1 cellular context compared by ENCODE assay signal in the genomic region with DNA sequence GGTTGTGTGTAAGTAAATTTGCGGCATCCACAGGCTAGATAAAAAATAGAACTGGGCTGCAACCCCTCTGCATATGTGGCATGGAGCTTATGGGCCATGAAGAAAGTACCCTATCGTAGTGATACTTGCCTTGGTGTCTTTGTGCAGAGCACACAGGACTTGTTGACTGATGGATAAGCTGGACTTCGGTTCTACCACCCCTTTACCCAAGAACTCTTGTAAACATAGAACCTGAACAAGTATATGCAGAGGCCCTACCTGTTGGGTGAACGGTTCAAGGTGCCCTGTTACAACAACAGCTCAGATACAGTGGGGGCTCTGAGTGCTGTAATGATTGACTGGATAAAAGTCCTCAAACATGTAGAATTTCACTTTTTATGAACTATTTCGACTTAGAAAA.
TF ChIP-seq lines count a peak whose summit lies in the region.

No MANE protein-coding gene starts in this region.

TF ChIP-seq in HepG2, 621 proteins besides CTCF, POLR2A, EP300 and RAD21 (continued from another document and continues in another):
- TF ChIP-seq MAF1 (CRISPR knock-in tag; IDR thresholded peaks at IDR 0.05; ENCODE audit: borderline replicate concordance), result no peak
- TF ChIP-seq ZZZ3 (CRISPR knock-in tag; IDR thresholded peaks at IDR 0.05; ENCODE audit: borderline replicate concordance), result no peak
- no peak for TF ChIP-seq ZSCAN30 (CRISPR knock-in tag; IDR thresholded peaks at IDR 0.05)
- no peak for TF ChIP-seq SSRP1 (CRISPR knock-in tag; IDR thresholded peaks at IDR 0.05)
- TF ChIP-seq, protein P1, sequence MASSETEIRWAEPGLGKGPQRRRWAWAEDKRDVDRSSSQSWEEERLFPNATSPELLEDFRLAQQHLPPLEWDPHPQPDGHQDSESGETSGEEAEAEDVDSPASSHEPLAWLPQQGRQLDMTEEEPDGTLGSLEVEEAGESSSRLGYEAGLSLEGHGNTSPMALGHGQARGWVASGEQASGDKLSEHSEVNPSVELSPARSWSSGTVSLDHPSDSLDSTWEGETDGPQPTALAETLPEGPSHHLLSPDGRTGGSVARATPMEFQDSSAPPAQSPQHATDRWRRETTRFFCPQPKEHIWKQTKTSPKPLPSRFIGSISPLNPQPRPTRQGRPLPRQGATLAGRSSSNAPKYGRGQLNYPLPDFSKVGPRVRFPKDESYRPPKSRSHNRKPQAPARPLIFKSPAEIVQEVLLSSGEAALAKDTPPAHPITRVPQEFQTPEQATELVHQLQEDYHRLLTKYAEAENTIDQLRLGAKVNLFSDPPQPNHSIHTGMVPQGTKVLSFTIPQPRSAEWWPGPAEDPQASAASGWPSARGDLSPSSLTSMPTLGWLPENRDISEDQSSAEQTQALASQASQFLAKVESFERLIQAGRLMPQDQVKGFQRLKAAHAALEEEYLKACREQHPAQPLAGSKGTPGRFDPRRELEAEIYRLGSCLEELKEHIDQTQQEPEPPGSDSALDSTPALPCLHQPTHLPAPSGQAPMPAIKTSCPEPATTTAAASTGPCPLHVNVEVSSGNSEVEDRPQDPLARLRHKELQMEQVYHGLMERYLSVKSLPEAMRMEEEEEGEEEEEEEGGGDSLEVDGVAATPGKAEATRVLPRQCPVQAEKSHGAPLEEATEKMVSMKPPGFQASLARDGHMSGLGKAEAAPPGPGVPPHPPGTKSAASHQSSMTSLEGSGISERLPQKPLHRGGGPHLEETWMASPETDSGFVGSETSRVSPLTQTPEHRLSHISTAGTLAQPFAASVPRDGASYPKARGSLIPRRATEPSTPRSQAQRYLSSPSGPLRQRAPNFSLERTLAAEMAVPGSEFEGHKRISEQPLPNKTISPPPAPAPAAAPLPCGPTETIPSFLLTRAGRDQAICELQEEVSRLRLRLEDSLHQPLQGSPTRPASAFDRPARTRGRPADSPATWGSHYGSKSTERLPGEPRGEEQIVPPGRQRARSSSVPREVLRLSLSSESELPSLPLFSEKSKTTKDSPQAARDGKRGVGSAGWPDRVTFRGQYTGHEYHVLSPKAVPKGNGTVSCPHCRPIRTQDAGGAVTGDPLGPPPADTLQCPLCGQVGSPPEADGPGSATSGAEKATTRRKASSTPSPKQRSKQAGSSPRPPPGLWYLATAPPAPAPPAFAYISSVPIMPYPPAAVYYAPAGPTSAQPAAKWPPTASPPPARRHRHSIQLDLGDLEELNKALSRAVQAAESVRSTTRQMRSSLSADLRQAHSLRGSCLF (CRISPR knock-in tag; IDR thresholded peaks at IDR 0.05; ENCODE audit: borderline replicate concordance), result no peak
- TF ChIP-seq, protein P2, sequence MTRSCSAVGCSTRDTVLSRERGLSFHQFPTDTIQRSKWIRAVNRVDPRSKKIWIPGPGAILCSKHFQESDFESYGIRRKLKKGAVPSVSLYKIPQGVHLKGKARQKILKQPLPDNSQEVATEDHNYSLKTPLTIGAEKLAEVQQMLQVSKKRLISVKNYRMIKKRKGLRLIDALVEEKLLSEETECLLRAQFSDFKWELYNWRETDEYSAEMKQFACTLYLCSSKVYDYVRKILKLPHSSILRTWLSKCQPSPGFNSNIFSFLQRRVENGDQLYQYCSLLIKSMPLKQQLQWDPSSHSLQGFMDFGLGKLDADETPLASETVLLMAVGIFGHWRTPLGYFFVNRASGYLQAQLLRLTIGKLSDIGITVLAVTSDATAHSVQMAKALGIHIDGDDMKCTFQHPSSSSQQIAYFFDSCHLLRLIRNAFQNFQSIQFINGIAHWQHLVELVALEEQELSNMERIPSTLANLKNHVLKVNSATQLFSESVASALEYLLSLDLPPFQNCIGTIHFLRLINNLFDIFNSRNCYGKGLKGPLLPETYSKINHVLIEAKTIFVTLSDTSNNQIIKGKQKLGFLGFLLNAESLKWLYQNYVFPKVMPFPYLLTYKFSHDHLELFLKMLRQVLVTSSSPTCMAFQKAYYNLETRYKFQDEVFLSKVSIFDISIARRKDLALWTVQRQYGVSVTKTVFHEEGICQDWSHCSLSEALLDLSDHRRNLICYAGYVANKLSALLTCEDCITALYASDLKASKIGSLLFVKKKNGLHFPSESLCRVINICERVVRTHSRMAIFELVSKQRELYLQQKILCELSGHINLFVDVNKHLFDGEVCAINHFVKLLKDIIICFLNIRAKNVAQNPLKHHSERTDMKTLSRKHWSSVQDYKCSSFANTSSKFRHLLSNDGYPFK (CRISPR knock-in tag; IDR thresholded peaks at IDR 0.05; ENCODE audit: borderline replicate concordance), result no peak
- no peak for TF ChIP-seq IKZF1 (IDR thresholded peaks at IDR 0.05)
- TF ChIP-seq, protein P3, sequence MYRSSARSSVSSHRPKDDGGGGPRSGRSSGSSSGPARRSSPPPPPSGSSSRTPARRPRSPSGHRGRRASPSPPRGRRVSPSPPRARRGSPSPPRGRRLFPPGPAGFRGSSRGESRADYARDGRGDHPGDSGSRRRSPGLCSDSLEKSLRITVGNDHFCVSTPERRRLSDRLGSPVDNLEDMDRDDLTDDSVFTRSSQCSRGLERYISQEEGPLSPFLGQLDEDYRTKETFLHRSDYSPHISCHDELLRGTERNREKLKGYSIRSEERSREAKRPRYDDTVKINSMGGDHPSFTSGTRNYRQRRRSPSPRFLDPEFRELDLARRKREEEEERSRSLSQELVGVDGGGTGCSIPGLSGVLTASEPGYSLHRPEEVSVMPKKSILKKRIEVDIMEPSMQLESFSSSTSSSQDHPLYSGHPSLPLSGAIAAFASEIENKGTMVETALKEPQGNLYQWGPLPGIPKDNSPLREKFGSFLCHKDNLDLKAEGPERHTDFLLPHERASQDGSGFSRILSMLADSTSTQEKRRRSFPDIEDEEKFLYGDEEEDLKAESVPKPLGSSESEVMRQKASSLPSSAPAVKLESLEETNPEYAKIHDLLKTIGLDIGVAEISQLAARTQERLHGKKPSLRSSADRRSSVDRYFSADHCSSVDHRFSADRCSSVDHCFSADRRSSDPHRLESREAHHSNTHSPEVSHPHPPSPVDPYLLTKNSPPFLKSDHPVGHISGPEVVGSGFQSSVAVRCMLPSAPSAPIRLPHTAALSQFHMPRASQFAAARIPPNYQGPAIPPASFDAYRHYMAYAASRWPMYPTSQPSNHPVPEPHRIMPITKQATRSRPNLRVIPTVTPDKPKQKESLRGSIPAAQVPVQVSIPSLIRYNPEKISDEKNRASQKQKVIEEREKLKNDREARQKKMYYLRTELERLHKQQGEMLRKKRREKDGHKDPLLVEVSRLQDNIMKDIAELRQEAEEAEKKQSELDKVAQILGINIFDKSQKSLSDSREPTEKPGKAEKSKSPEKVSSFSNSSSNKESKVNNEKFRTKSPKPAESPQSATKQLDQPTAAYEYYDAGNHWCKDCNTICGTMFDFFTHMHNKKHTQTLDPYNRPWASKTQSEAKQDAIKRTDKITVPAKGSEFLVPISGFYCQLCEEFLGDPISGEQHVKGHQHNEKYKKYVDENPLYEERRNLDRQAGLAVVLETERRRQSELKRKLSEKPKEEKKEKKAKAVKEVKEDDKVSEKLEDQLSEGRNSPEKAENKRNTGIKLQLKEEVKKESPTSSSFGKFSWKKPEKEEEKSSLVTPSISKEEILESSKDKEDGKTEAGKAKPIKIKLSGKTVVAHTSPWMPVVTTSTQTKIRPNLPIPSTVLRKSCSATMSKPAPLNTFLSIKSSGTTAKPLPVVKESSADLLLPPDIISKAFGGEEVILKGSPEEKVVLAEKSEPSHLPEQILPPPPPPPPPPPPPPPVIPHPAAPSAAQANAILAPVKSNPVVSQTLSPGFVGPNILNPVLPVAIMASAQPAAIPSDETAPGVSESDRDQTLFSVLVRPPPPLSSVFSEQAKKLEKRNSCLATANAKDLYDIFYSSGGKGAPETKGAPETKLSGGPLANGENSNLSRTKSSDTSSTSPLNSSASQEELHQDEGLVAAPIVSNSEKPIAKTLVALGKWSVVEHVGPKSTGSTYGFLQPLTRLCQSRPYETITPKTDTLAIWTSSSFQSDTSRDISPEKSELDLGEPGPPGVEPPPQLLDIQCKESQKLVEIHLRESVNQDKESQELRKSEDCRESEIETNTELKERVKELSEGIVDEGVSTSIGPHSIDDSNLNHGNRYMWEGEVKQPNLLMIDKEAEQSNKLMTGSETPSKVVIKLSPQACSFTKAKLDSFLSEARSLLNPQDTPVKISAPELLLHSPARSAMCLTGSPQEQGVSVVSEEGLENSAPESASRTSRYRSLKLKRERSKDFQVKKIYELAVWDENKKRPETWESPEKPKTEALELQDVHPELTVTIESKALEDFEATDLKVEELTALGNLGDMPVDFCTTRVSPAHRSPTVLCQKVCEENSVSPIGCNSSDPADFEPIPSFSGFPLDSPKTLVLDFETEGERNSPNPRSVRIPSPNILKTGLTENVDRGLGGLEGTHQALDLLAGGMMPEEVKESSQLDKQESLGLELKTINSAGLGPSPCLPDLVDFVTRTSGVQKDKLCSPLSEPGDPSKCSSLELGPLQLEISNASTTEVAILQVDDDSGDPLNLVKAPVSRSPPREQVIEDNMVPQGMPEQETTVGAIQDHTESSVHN (CRISPR knock-in tag; IDR thresholded peaks at IDR 0.05), result no peak
- TF ChIP-seq, protein P4, sequence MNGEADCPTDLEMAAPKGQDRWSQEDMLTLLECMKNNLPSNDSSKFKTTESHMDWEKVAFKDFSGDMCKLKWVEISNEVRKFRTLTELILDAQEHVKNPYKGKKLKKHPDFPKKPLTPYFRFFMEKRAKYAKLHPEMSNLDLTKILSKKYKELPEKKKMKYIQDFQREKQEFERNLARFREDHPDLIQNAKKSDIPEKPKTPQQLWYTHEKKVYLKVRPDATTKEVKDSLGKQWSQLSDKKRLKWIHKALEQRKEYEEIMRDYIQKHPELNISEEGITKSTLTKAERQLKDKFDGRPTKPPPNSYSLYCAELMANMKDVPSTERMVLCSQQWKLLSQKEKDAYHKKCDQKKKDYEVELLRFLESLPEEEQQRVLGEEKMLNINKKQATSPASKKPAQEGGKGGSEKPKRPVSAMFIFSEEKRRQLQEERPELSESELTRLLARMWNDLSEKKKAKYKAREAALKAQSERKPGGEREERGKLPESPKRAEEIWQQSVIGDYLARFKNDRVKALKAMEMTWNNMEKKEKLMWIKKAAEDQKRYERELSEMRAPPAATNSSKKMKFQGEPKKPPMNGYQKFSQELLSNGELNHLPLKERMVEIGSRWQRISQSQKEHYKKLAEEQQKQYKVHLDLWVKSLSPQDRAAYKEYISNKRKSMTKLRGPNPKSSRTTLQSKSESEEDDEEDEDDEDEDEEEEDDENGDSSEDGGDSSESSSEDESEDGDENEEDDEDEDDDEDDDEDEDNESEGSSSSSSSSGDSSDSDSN (CRISPR knock-in tag; IDR thresholded peaks at IDR 0.05), result no peak
- no peak for TF ChIP-seq SP2 (CRISPR knock-in tag; IDR thresholded peaks at IDR 0.05)
- TF ChIP-seq ZNF569 (CRISPR knock-in tag; IDR thresholded peaks at IDR 0.05; ENCODE audit: borderline replicate concordance), result no peak
- TF ChIP-seq ZNF296 (CRISPR knock-in tag; conservative IDR thresholded peaks at IDR 0.05), result no peak
- TF ChIP-seq, protein P5, sequence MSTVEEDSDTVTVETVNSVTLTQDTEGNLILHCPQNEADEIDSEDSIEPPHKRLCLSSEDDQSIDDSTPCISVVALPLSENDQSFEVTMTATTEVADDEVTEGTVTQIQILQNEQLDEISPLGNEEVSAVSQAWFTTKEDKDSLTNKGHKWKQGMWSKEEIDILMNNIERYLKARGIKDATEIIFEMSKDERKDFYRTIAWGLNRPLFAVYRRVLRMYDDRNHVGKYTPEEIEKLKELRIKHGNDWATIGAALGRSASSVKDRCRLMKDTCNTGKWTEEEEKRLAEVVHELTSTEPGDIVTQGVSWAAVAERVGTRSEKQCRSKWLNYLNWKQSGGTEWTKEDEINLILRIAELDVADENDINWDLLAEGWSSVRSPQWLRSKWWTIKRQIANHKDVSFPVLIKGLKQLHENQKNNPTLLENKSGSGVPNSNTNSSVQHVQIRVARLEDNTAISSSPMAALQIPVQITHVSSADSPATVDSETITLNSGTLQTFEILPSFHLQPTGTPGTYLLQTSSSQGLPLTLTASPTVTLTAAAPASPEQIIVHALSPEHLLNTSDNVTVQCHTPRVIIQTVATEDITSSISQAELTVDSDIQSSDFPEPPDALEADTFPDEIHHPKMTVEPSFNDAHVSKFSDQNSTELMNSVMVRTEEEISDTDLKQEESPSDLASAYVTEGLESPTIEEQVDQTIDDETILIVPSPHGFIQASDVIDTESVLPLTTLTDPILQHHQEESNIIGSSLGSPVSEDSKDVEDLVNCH (CRISPR knock-in tag; IDR thresholded peaks at IDR 0.05), result no peak
- peak; percentile 48; the same call in 1 of the 2 replicates for TF ChIP-seq ZNF556 (CRISPR knock-in tag; IDR thresholded peaks at IDR 0.05; ENCODE audit: borderline replicate concordance)
- 0 out of 2 replicates have a peak, but pooled peaks have one; percentile 51 for TF ChIP-seq ZNF816 (CRISPR knock-in tag; IDR thresholded peaks at IDR 0.05; ENCODE audit: borderline replicate concordance)
- no peak for TF ChIP-seq JARID2 (CRISPR knock-in tag; IDR thresholded peaks at IDR 0.05; ENCODE audit: insufficient replicate concordance)
- no peak for TF ChIP-seq NBN (conservative IDR thresholded peaks at IDR 0.05)
- TF ChIP-seq, protein P6, sequence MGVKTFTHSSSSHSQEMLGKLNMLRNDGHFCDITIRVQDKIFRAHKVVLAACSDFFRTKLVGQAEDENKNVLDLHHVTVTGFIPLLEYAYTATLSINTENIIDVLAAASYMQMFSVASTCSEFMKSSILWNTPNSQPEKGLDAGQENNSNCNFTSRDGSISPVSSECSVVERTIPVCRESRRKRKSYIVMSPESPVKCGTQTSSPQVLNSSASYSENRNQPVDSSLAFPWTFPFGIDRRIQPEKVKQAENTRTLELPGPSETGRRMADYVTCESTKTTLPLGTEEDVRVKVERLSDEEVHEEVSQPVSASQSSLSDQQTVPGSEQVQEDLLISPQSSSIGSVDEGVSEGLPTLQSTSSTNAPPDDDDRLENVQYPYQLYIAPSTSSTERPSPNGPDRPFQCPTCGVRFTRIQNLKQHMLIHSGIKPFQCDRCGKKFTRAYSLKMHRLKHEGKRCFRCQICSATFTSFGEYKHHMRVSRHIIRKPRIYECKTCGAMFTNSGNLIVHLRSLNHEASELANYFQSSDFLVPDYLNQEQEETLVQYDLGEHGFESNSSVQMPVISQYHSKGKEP (CRISPR knock-in tag; IDR thresholded peaks at IDR 0.05), result no peak
- no peak; the same call in 1 of the 2 replicates for TF ChIP-seq ZNF33A (CRISPR knock-in tag; IDR thresholded peaks at IDR 0.05; ENCODE audit: borderline replicate concordance)
- TF ChIP-seq, protein P7, sequence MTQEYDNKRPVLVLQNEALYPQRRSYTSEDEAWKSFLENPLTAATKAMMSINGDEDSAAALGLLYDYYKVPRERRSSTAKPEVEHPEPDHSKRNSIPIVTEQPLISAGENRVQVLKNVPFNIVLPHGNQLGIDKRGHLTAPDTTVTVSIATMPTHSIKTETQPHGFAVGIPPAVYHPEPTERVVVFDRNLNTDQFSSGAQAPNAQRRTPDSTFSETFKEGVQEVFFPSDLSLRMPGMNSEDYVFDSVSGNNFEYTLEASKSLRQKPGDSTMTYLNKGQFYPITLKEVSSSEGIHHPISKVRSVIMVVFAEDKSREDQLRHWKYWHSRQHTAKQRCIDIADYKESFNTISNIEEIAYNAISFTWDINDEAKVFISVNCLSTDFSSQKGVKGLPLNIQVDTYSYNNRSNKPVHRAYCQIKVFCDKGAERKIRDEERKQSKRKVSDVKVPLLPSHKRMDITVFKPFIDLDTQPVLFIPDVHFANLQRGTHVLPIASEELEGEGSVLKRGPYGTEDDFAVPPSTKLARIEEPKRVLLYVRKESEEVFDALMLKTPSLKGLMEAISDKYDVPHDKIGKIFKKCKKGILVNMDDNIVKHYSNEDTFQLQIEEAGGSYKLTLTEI (CRISPR knock-in tag; conservative IDR thresholded peaks at IDR 0.05), result no peak
- TF ChIP-seq ELF1 (CRISPR knock-in tag; IDR thresholded peaks at IDR 0.05), result no peak
- TF ChIP-seq HNRNPLL (IDR thresholded peaks at IDR 0.05; ENCODE audit: low read depth, low read length, poor library complexity, severe bottlenecking), result no peak
- no peak for TF ChIP-seq TSC22D2 (CRISPR knock-in tag; IDR thresholded peaks at IDR 0.05; ENCODE audit: borderline replicate concordance)
